In the genomic region with DNA sequence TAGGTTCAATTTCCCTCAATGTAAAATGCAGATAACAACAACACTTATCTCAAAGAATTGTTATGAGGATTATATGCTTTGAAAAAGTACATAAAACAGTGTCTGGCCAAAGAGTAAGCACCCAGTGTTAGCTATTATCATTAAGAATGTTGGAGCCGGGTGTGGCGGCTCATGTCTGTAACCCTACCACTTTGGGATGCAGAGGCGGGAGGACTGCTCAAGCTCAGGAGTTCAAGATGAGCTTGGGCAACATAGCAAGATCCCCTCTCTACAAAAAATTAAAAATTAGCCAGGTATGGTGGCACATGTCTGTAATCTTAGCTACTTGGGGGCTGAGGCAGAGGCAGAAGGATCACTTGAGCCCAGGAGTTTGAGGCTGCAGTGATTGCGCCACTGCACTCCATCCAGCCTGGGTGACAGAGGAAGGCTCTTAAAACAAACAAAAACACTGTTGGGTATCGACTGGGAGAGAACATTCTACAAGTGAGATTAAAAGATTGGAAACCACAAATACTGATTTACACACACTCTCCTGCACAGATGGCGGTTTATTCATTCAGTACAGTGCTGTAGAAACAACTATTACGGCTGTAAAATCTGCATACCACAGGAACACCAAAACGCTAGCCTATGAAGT, we compare ENCODE assay signal across 1 cellular context.
TF ChIP-seq lines count a peak whose summit lies in the region.

No MANE protein-coding gene starts in this region.

TF ChIP-seq in HepG2, 621 proteins besides CTCF, POLR2A, EP300 and RAD21 (continued from another document):
- TF ChIP-seq, protein P1, sequence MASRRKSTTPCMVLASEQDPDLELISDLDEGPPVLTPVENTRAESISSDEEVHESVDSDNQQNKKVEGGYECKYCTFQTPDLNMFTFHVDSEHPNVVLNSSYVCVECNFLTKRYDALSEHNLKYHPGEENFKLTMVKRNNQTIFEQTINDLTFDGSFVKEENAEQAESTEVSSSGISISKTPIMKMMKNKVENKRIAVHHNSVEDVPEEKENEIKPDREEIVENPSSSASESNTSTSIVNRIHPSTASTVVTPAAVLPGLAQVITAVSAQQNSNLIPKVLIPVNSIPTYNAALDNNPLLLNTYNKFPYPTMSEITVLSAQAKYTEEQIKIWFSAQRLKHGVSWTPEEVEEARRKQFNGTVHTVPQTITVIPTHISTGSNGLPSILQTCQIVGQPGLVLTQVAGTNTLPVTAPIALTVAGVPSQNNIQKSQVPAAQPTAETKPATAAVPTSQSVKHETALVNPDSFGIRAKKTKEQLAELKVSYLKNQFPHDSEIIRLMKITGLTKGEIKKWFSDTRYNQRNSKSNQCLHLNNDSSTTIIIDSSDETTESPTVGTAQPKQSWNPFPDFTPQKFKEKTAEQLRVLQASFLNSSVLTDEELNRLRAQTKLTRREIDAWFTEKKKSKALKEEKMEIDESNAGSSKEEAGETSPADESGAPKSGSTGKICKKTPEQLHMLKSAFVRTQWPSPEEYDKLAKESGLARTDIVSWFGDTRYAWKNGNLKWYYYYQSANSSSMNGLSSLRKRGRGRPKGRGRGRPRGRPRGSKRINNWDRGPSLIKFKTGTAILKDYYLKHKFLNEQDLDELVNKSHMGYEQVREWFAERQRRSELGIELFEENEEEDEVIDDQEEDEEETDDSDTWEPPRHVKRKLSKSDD (CRISPR knock-in tag; IDR thresholded peaks at IDR 0.05; ENCODE audit: low read depth): no peak
- TF ChIP-seq ZNF10 (CRISPR knock-in tag; IDR thresholded peaks at IDR 0.05; ENCODE audit: borderline replicate concordance, low read depth): no peak
- TF ChIP-seq, protein P2, sequence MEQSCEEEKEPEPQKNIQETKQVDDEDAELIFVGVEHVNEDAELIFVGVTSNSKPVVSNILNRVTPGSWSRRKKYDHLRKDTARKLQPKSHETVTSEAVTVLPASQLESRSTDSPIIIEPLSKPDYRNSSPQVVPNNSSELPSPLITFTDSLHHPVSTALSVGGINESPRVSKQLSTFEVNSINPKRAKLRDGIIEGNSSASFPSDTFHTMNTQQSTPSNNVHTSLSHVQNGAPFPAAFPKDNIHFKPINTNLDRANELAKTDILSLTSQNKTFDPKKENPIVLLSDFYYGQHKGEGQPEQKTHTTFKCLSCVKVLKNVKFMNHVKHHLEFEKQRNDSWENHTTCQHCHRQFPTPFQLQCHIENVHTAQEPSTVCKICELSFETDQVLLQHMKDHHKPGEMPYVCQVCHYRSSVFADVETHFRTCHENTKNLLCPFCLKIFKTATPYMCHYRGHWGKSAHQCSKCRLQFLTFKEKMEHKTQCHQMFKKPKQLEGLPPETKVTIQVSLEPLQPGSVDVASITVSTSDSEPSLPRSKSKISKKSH (CRISPR knock-in tag; IDR thresholded peaks at IDR 0.05; ENCODE audit: borderline replicate concordance): no peak
- no peak for TF ChIP-seq SRF (IDR thresholded peaks at IDR 0.05; ENCODE audit: low read depth, low read length)
- TF ChIP-seq ADNP (CRISPR knock-in tag; IDR thresholded peaks at IDR 0.05): no peak
- TF ChIP-seq BCL6 (CRISPR knock-in tag; IDR thresholded peaks at IDR 0.05): no peak
- TF ChIP-seq, protein P3, sequence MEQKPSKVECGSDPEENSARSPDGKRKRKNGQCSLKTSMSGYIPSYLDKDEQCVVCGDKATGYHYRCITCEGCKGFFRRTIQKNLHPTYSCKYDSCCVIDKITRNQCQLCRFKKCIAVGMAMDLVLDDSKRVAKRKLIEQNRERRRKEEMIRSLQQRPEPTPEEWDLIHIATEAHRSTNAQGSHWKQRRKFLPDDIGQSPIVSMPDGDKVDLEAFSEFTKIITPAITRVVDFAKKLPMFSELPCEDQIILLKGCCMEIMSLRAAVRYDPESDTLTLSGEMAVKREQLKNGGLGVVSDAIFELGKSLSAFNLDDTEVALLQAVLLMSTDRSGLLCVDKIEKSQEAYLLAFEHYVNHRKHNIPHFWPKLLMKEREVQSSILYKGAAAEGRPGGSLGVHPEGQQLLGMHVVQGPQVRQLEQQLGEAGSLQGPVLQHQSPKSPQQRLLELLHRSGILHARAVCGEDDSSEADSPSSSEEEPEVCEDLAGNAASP (CRISPR knock-in tag; IDR thresholded peaks at IDR 0.05; ENCODE audit: borderline replicate concordance): no peak
